In the genomic region with DNA sequence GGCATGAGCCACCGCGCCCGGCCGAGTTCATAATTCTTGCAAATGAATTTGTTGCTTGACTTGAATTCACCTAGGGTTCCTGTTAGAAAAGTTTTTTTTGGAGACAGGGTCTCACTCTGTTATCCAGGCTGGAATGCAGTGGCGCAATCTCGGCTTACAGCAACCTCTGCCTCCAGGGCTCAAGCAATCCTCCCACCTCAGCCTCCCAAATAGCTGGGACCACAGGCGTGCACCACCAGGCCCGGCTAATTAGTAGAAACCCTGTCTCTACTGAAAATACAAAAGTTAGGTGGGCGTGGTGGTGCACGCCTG, we compare ENCODE assay signal across 14 cellular contexts.
DNase-seq lines count a peak whose midpoint lies in the region; ATAC-seq and TF ChIP-seq lines count a peak whose summit lies in the region.
"Had no signal": no experiment of that assay in that cellular context is flagged by ENCODE, and none has a peak within 500 bp of the region (broad histone marks: within the 10 kb centered on the region; RNA-seq: fewer than 3 reads in every experiment).

No MANE protein-coding gene starts in this region.

- no peak for TF ChIP-seq RAD21 in Ishikawa (IDR thresholded peaks at IDR 0.05; ENCODE audit: low read depth)

- H3K36me3 Mint-ChIP-seq in nephron progenitor cell (ENCODE audit: low read depth), result no peaks in the 10 kb centered on the region
- H3K36me3 Mint-ChIP-seq in CD4-positive, alpha-beta memory T cell, result no peaks in the 10 kb centered on the region
- H3K36me3 Mint-ChIP-seq: CD8-positive, alpha-beta memory T cell had no signal

- DNase-seq in SJCRH30 (no peak), nephron progenitor cell (no peak), A673 (ENCODE audit: low spot score) (no peak)
- no peak for DNase-seq in central memory CD4-positive, alpha-beta T cell
- DNase-seq in CD4-positive, alpha-beta memory T cell, result no peak
- DNase-seq: NCI-H1436 treated with DMSO at 0.1 percent for 48 hours, NCI-H2029 treated with DMSO at 0.1 percent for 48 hours, SHP77 treated with DMSO at 0.1 percent for 48 hours had no signal

- no TSS peak for BruUV-seq in A673 (replicated peaks; lab: Mats Ljungman, UMichigan)

- H3K9me3 ChIP-seq in SJCRH30 (replicated peaks), result no peaks in the 10 kb centered on the region
- no peaks in the 10 kb centered on the region for H3K9me3 ChIP-seq in CD4-positive, alpha-beta memory T cell (ENCODE audit: control insufficient read depth in 1 of 2, low read length in 2 of 2)
- H3K9me3 ChIP-seq in A673 (ENCODE audit: low read depth, low read length, poor library complexity, severe bottlenecking), result no peaks in the 10 kb centered on the region
- H3K9me3 ChIP-seq: BE2C had no signal

- peaks cover 15% of the 10 kb centered on the region for H3K27me3 Mint-ChIP-seq in nephron progenitor cell (ENCODE audit: low read depth, poor library complexity)
- H3K27me3 Mint-ChIP-seq in CD4-positive, alpha-beta memory T cell, result peaks cover 14 to 15% of the 10 kb centered on the region in 2 donors

- intact Hi-C loops in CD4-positive, alpha-beta memory T cell (cut with micrococcal nuclease), result no loop called here
- intact Hi-C loops in A673 (cut with micrococcal nuclease; ENCODE audit: unreplicated experiment), result no loop called here

- TF ChIP-seq EP300 in Ishikawa (IDR thresholded peaks at IDR 0.05; ENCODE audit: borderline replicate concordance), result no peak

- H3K4me1 Mint-ChIP-seq in nephron progenitor cell, result no peaks in the 10 kb centered on the region
- H3K4me1 Mint-ChIP-seq in CD4-positive, alpha-beta memory T cell, result peaks cover 0 to 5% (median 2%) of the 10 kb centered on the region in 4 donors

- H3K4me1 ChIP-seq in SJCRH30 (no peaks in the 10 kb centered on the region), A673 (ENCODE audit: insufficient read depth, low read length, poor library complexity, severe bottlenecking) (no peaks in the 10 kb centered on the region)
- no peaks in the 10 kb centered on the region for H3K4me1 ChIP-seq in CD4-positive, alpha-beta memory T cell (ENCODE audit: insufficient read depth, low read length)
- H3K4me1 ChIP-seq: BE2C had no signal

- no peaks in the 10 kb centered on the region for H3K27me3 ChIP-seq in SJCRH30
- H3K27me3 ChIP-seq in CD4-positive, alpha-beta memory T cell (ENCODE audit: insufficient read depth, low read length), result no peaks in the 10 kb centered on the region
- no peaks in the 10 kb centered on the region for H3K27me3 ChIP-seq in A673 (replicated peaks; ENCODE audit: insufficient read depth, low read depth, low read length, poor library complexity)
- H3K27me3 ChIP-seq: BE2C had no signal

- H3K36me3 ChIP-seq in SJCRH30 (no peaks in the 10 kb centered on the region), A673 (ENCODE audit: insufficient read depth, low read length, poor library complexity, severe bottlenecking) (no peaks in the 10 kb centered on the region)
- H3K36me3 ChIP-seq in CD4-positive, alpha-beta memory T cell (ENCODE audit: insufficient read depth, low read length), result no peaks in the 10 kb centered on the region
- H3K36me3 ChIP-seq: BE2C had no signal

- H3K27ac ChIP-seq in SJCRH30, result no peak overlapping the region
- H3K27ac ChIP-seq in CD4-positive, alpha-beta memory T cell (ENCODE audit: low read depth, low read length), result no peak overlapping the region
- no peak overlapping the region for H3K27ac ChIP-seq in A673 (ENCODE audit: low read depth, low read length, poor library complexity, severe bottlenecking)
- H3K27ac ChIP-seq: HL-60 had no signal

- H3K4me3 Mint-ChIP-seq in nephron progenitor cell, result peak overlapping the region; percentile 15
- no peak overlapping the region for H3K4me3 Mint-ChIP-seq in CD4-positive, alpha-beta memory T cell
- H3K4me3 Mint-ChIP-seq: T-helper 1 cell treated with Interleukin-12 subunit alpha and Interleukin-12 subunit beta and Interleukin-4 antibody, amounts not matched to agents 30 μg/mL and 1 μg/mL, for 36 hours had no signal

- H3K4me3 ChIP-seq in SJCRH30 (peak overlapping the region; percentile 22; the same call in 1 of the 2 replicates), A673 (ENCODE audit: low read depth, low read length, poor library complexity, severe bottlenecking) (no peak overlapping the region)
- no peak overlapping the region for H3K4me3 ChIP-seq in CD4-positive, alpha-beta memory T cell (ENCODE audit: low read length in 2 of 2)

- no peaks in the 10 kb centered on the region for H3K9me3 Mint-ChIP-seq in nephron progenitor cell
- H3K9me3 Mint-ChIP-seq in CD4-positive, alpha-beta memory T cell, result no peaks in the 10 kb centered on the region
- H3K9me3 Mint-ChIP-seq: T-helper 1 cell treated with Interleukin-12 subunit alpha and Interleukin-12 subunit beta and Interleukin-4 antibody, amounts not matched to agents 30 μg/mL and 1 μg/mL, for 36 hours had no signal

- CTCF ChIA-PET in CD4-positive, alpha-beta memory T cell (lab: Charles Lee; ENCODE audit: partially characterized antibody), result interaction anchor here (0.7 to 1.7 kb wide), 6 partner anchors 9 to 379 kb away, joined by 3 to 6 read pairs (median 4); no protein-coding TSS in a partner anchor
- CTCF ChIA-PET in A673 (lab: Charles Lee), result interaction anchor here (0.6 to 0.7 kb wide), 7 partner anchors 54 to 1313 kb away, joined by 4 to 10 read pairs (median 7); no protein-coding TSS in a partner anchor

- no peak overlapping the region for H3K27ac Mint-ChIP-seq in nephron progenitor cell
- H3K27ac Mint-ChIP-seq in CD4-positive, alpha-beta memory T cell, result no peak overlapping the region
- H3K27ac Mint-ChIP-seq: CD8-positive, alpha-beta memory T cell; T-helper 1 cell treated with Interleukin-12 subunit alpha and Interleukin-12 subunit beta and Interleukin-4 antibody, amounts not matched to agents 30 μg/mL and 1 μg/mL, for 36 hours had no signal

- no peak for ATAC-seq in HG03378 (IDR thresholded peaks at IDR 0.05; ENCODE audit: unreplicated experiment)

- POLR2A ChIA-PET in CD4-positive, alpha-beta memory T cell (lab: Charles Lee; ENCODE audit: partially characterized antibody), result no interaction called here
- POLR2A ChIA-PET in A673 (lab: Charles Lee; ENCODE audit: low non-redundant PET), result no interaction called here

- TF ChIP-seq CTCF in nephron progenitor cell (IDR thresholded peaks at IDR 0.05) (no peak), A673 (conservative IDR thresholded peaks at IDR 0.05; ENCODE audit: low read depth, low read length) (no peak)

TF ChIP-seq in Ishikawa, 13 proteins besides CTCF, POLR2A, EP300 and RAD21:
- TF ChIP-seq TCF12 (IDR thresholded peaks at IDR 0.05; ENCODE audit: low read depth) (no peak), NFIC (IDR thresholded peaks at IDR 0.05) (no peak), FOXM1 (IDR thresholded peaks at IDR 0.05; ENCODE audit: borderline replicate concordance, low read depth) (no peak), CEBPB (IDR thresholded peaks at IDR 0.05) (0 out of 2 replicates have a peak, but pooled peaks have one; percentile 19), TAF1 (IDR thresholded peaks at IDR 0.05; ENCODE audit: low read depth) (no peak), CREB1 (IDR thresholded peaks at IDR 0.05; ENCODE audit: low read depth) (no peak), YY1 (IDR thresholded peaks at IDR 0.05; ENCODE audit: low read depth) (no peak)
- TF ChIP-seq, protein P1, sequence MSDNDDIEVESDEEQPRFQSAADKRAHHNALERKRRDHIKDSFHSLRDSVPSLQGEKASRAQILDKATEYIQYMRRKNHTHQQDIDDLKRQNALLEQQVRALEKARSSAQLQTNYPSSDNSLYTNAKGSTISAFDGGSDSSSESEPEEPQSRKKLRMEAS (IDR thresholded peaks at IDR 0.05), result no peak
- TF ChIP-seq, protein P2, sequence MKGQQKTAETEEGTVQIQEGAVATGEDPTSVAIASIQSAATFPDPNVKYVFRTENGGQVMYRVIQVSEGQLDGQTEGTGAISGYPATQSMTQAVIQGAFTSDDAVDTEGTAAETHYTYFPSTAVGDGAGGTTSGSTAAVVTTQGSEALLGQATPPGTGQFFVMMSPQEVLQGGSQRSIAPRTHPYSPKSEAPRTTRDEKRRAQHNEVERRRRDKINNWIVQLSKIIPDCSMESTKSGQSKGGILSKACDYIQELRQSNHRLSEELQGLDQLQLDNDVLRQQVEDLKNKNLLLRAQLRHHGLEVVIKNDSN (IDR thresholded peaks at IDR 0.05), result no peak
